Comparison of ENCODE assay signal across 20 cellular contexts in the genomic region with DNA sequence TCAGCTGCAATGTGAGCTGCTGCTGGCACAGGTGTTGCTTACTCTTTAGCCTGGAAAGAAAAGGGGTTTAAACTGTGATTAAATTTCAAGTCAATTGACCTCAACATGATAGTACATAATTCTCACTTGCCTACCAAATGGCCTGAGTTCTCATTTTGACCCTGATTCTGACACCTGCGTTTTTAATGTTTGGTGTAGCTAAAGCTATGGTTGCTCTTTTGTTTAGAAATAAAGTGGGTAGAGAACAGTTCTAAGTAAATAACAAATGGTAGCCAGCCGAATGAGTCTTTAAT.
DNase-seq lines count a peak whose midpoint lies in the region; ATAC-seq, FAIRE-seq and TF ChIP-seq lines count a peak whose summit lies in the region.
"Had no signal": no experiment of that assay in that cellular context is flagged by ENCODE, and none has a peak within 500 bp of the region (broad histone marks: within the 10 kb centered on the region; RNA-seq: fewer than 3 reads in every experiment).

No MANE protein-coding gene starts in this region.

- TF ChIP-seq CTCF in endothelial cell of umbilical vein (IDR thresholded peaks at IDR 0.05; ENCODE audit: extremely low read depth in 1 of 2, insufficient read depth in 1 of 2, low read depth in 1 of 2, low read length in 2 of 2) = no peak
- no peak for TF ChIP-seq CTCF in tibial nerve (IDR thresholded peaks at IDR 0.05)
- TF ChIP-seq CTCF in colonic mucosa (IDR thresholded peaks at IDR 0.05) = no peak
- TF ChIP-seq CTCF in foreskin keratinocyte (conservative IDR thresholded peaks at IDR 0.05) = no peak

- no peaks in the 10 kb centered on the region for H3K36me3 ChIP-seq in endothelial cell of umbilical vein (ENCODE audit: control insufficient read depth in 2 of 2, extremely low read depth in 1 of 2, insufficient read depth in 2 of 2, low read length in 2 of 2)
- no peaks in the 10 kb centered on the region for H3K36me3 ChIP-seq in tibial nerve
- no peaks in the 10 kb centered on the region for H3K36me3 ChIP-seq in colonic mucosa
- H3K36me3 ChIP-seq: right lobe of liver had no signal

- no peak for FAIRE-seq in endothelial cell of umbilical vein (lab: Jason Lieb, UNC)
- FAIRE-seq: A549 had no signal

- H3K27me3 ChIP-seq in endothelial cell of umbilical vein (ENCODE audit: control insufficient read depth in 2 of 2, insufficient read depth in 2 of 2, low read length in 2 of 2) (no peaks in the 10 kb centered on the region), tibial nerve (no peaks in the 10 kb centered on the region), colonic mucosa (no peaks in the 10 kb centered on the region), foreskin keratinocyte (no peaks in the 10 kb centered on the region)
- H3K27me3 ChIP-seq: right lobe of liver had no signal

- H3K9ac ChIP-seq in endothelial cell of umbilical vein (replicated peaks; ENCODE audit: extremely low read depth, insufficient read depth, low read length) (no peak overlapping the region), colonic mucosa (ENCODE audit: low read depth in 2 of 2, low read length in 2 of 2) (no peak overlapping the region)
- H3K9ac ChIP-seq: KMS-11 had no signal

- no peak overlapping the region for H2AFZ ChIP-seq in endothelial cell of umbilical vein (ENCODE audit: low read depth, low read length)

- peaks cover 19% of the 10 kb centered on the region for H3K4me1 ChIP-seq in endothelial cell of umbilical vein (ENCODE audit: control insufficient read depth, extremely low read depth, insufficient read depth, low read length)
- H3K4me1 ChIP-seq in tibial nerve = peaks cover 0 to 8% (median 5%) of the 10 kb centered on the region in 4 donors
- H3K4me1 ChIP-seq in colonic mucosa = no peaks in the 10 kb centered on the region
- no peaks in the 10 kb centered on the region for H3K4me1 ChIP-seq in foreskin keratinocyte
- H3K4me1 ChIP-seq: A549, right lobe of liver had no signal

- TF ChIP-seq POLR2A in endothelial cell of umbilical vein (IDR thresholded peaks at IDR 0.05; ENCODE audit: low read depth, low read length) = no peak
- TF ChIP-seq POLR2A in tibial nerve (IDR thresholded peaks at IDR 0.05) = no peak

- dilution Hi-C loops in endothelial cell of umbilical vein (cut with MboI; ENCODE audit: extremely low pct_ligation_motif_present, low sequenced_read_pairs) = no loop called here

- H3K79me2 ChIP-seq in endothelial cell of umbilical vein (ENCODE audit: control insufficient read depth, insufficient read depth, low read length) = no peaks in the 10 kb centered on the region

- H3K27ac ChIP-seq in endothelial cell of umbilical vein (ENCODE audit: insufficient read depth, low read depth, low read length) (no peak overlapping the region), tibial nerve (peak overlapping the region in 3 of 4 donors; percentile 38 to 71 (median 69)), colonic mucosa (no peak overlapping the region), foreskin keratinocyte (no peak overlapping the region)
- H3K27ac ChIP-seq: A549, coronary artery, KMS-11, right lobe of liver had no signal

- WGBS in tibial nerve, 2 donors = 62 to 67% methylated on average over 2 of the region's 2 CpGs

- H3K9me3 ChIP-seq in endothelial cell of umbilical vein (replicated peaks; ENCODE audit: control insufficient read depth, insufficient read depth, low read length) = no peaks in the 10 kb centered on the region
- H3K9me3 ChIP-seq in tibial nerve = no peaks in the 10 kb centered on the region
- H3K9me3 ChIP-seq in colonic mucosa = no peaks in the 10 kb centered on the region
- H3K9me3 ChIP-seq: A549, right lobe of liver had no signal

- DNase-seq in NCI-H2227 (lab: John Stamatoyannopoulos, UW; ENCODE audit: unreplicated experiment) = peak; percentile 17
- no peak for DNase-seq in NCI-H2227 treated with DMSO at 0.1 percent for 48 hours (lab: John Stamatoyannopoulos, UW)
- DNase-seq in NCI-H748 (lab: John Stamatoyannopoulos, UW; ENCODE audit: unreplicated experiment) = peak; percentile 84
- DNase-seq in endothelial cell of umbilical vein (ENCODE audit: low read depth, low spot score) = peak; percentile 21
- DNase-seq in tibial nerve (ENCODE audit: low spot score in 2 of 2) = no peak
- no peak for DNase-seq in colonic mucosa
- no peak for DNase-seq in foreskin keratinocyte
- no peak for DNase-seq in hippocampal formation (lab: John Stamatoyannopoulos, UW)
- DNase-seq: activated CD4-positive, alpha-beta T cell treated with anti-CD3 and anti-CD28 coated beads, Interleukin-2, amount 50 U/mL, for 48 hours; activated naive CD4-positive, alpha-beta T cell treated with anti-CD3 and anti-CD28 coated beads, Interleukin-2, amount 10 ng/mL, durations not matched to agents 7 days and 5 days; C1 segment of cervical spinal cord; DMS53; HFFc6; NCI-H1048; right lobe of liver; stimulated activated naive CD4-positive, alpha-beta T cell; trophoblast cell had no signal

- TF ChIP-seq EP300 in tibial nerve (IDR thresholded peaks at IDR 0.05) = no peak

- intact Hi-C loops in endothelial cell of umbilical vein (cut with micrococcal nuclease) (no loop called here), colonic mucosa (cut with DNase I) (no loop called here)

- BruUV-seq in endothelial cell of umbilical vein (replicated peaks; lab: Mats Ljungman, UMichigan) = no TSS peak

- no peak overlapping the region for H3K4me3 ChIP-seq in endothelial cell of umbilical vein (replicated peaks in 1 of 3; ENCODE audit: insufficient read depth in 1 of 3, low read depth in 1 of 3, low read length in 3 of 3)
- peak overlapping the region in 2 of 4 donors; percentile 6 to 14 for H3K4me3 ChIP-seq in tibial nerve
- no peak overlapping the region for H3K4me3 ChIP-seq in colonic mucosa
- H3K4me3 ChIP-seq: A549, coronary artery, right lobe of liver had no signal

- POLR2A ChIA-PET in endothelial cell of umbilical vein (lab: Charles Lee) = interaction anchor here (1.2 kb wide), 1 partner anchor 11 kb away, joined by 4 read pairs; no protein-coding TSS in a partner anchor

- no peaks in the 10 kb centered on the region for H3K9me1 ChIP-seq in endothelial cell of umbilical vein (replicated peaks; ENCODE audit: control insufficient read depth, extremely low read depth, insufficient read depth, low read length)

- no peaks in the 10 kb centered on the region for H4K20me1 ChIP-seq in endothelial cell of umbilical vein (replicated peaks; ENCODE audit: control insufficient read depth, extremely low read depth, insufficient read depth, low read length)

- CTCF ChIA-PET in endothelial cell of umbilical vein (lab: Charles Lee) = interaction anchor here (1.1 to 4.3 kb wide), 4 partner anchors 11 to 284 kb away, joined by 3 to 25 read pairs (median 6); no protein-coding TSS in a partner anchor

- ATAC-seq in foreskin keratinocyte = no peak
- ATAC-seq: A549, right lobe of liver had no signal

- no peak overlapping the region for H3K4me2 ChIP-seq in endothelial cell of umbilical vein (ENCODE audit: insufficient read depth, low read length)
- H3K4me2 ChIP-seq: A549, KMS-11 had no signal

TF ChIP-seq in endothelial cell of umbilical vein, 7 proteins besides CTCF, POLR2A, EP300 and RAD21:
- TF ChIP-seq POLR2AphosphoS5 (IDR thresholded peaks at IDR 0.05; ENCODE audit: insufficient read depth, low read depth, low read length) (no peak), MAX (IDR thresholded peaks at IDR 0.05; ENCODE audit: insufficient read depth, insufficient read length) (no peak), FOS (IDR thresholded peaks at IDR 0.05; ENCODE audit: borderline replicate concordance, insufficient read depth, low read length) (no peak), MYC (IDR thresholded peaks at IDR 0.05; ENCODE audit: low read depth, low read length) (no peak)
TF ChIP-seq in endothelial cell of umbilical vein: peak in this region for 0.

Comparison
In these comparisons a context has a peak if more than half of its experiments do, and no peak if none do; other contexts are left out.
1. DNase-seq: peak in NCI-H2227 (single experiment), NCI-H748 (single experiment) and endothelial cell of umbilical vein (single experiment); none in NCI-H2227 treated with DMSO at 0.1 percent for 48 hours (single experiment), tibial nerve (0 of 2), colonic mucosa (single experiment), foreskin keratinocyte (0 of 2) and hippocampal formation (0 of 2).
2. H3K27ac ChIP-seq: peak in tibial nerve (3 of 4); none in endothelial cell of umbilical vein (single experiment), colonic mucosa (single experiment) and foreskin keratinocyte (single experiment).